18 cellular contexts compared by ENCODE assay signal in the genomic region with DNA sequence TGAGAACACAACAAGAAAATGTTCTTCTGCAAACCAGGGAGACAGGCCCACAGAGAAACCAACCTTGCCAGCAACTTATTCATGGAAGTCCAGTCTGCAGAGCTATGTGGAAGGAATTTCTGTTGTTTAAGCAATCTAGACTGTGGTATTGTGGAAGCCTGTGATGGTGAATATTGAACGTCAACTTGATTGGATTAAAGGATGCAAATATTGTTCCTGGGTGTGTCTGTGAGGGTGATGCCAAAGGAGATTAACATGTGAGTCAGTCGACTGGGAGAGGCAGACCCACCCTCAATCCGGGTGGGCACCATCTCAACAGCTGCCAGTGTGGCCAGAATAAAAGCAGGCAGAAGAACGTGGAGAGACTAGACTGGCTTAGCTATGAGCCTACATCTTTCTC.
DNase-seq lines count a peak whose midpoint lies in the region; ATAC-seq and TF ChIP-seq lines count a peak whose summit lies in the region.
"Had no signal": no experiment of that assay in that cellular context is flagged by ENCODE, and none has a peak within 500 bp of the region (broad histone marks: within the 10 kb centered on the region; RNA-seq: fewer than 3 reads in every experiment).

No MANE protein-coding gene starts in this region.

- TF ChIP-seq CTCF in AG10803 (conservative IDR thresholded peaks at IDR 0.05; ENCODE audit: low read length) (no peak), retinal pigment epithelial cell (conservative IDR thresholded peaks at IDR 0.05; ENCODE audit: low read depth, low read length) (no peak), OCI-LY7 (conservative IDR thresholded peaks at IDR 0.05; ENCODE audit: low read length) (no peak)

- no peaks in the 10 kb centered on the region for H3K9me2 ChIP-seq in OCI-LY7 (ENCODE audit: insufficient read depth, low read length)

- intact Hi-C loops in OCI-LY7 (cut with micrococcal nuclease; ENCODE audit: unreplicated experiment) = no loop called here

- H3K4me2 ChIP-seq in OCI-LY7 (ENCODE audit: low read length) = no peak overlapping the region

- no peaks in the 10 kb centered on the region for H4K20me1 ChIP-seq in OCI-LY7 (ENCODE audit: insufficient read depth, low read length)

- BruUV-seq in OCI-LY7 (replicated peaks; lab: Mats Ljungman, UMichigan) = no TSS peak

- no peak overlapping the region for H3K27ac ChIP-seq in OCI-LY7 (ENCODE audit: low read depth, low read length, poor library complexity, severe bottlenecking)
- H3K27ac ChIP-seq: HL-60 had no signal

- H3K4me1 ChIP-seq in OCI-LY7 (ENCODE audit: insufficient read depth, low read length, poor library complexity, severe bottlenecking) = no peaks in the 10 kb centered on the region
- H3K4me1 ChIP-seq: HAP-1 had no signal

- no peaks in the 10 kb centered on the region for H3K79me2 ChIP-seq in OCI-LY7 (ENCODE audit: insufficient read depth, low read depth, low read length)

- ATAC-seq in HG03520 (IDR thresholded peaks at IDR 0.05; ENCODE audit: unreplicated experiment) (no peak), GM18868 (IDR thresholded peaks at IDR 0.05; ENCODE audit: unreplicated experiment) (no peak)

- no peak overlapping the region for H2AFZ ChIP-seq in OCI-LY7 (ENCODE audit: low read length)

- POLR2A ChIA-PET in OCI-LY7 (lab: Charles Lee) = no interaction called here

- H3K36me3 ChIP-seq in OCI-LY7 (ENCODE audit: insufficient read depth, low read length) = no peaks in the 10 kb centered on the region
- H3K36me3 ChIP-seq: HAP-1 had no signal

- DNase-seq in AG10803 (ENCODE audit: low read depth) = peak; percentile 6
- DNase-seq in LoVo (ENCODE audit: low spot score) = peak; percentile 8
- DNase-seq in fibroblast of peridontal ligament (ENCODE audit: extremely low read depth) = peak; percentile 31
- peak; percentile 83 for DNase-seq in retinal pigment epithelial cell (ENCODE audit: low read depth)
- DNase-seq in OCI-LY7 (ENCODE audit: low spot score) = no peak
- DNase-seq: 8988T; ACHN; C1 segment of cervical spinal cord; Calu3; CD4-positive, alpha-beta T cell; DMS79 treated with DMSO at 0.1 percent for 48 hours; EL; GOT3; HFFc6 had no signal

- no peak overlapping the region for H3K4me3 ChIP-seq in AG10803 (ENCODE audit: low read length)
- H3K4me3 ChIP-seq in retinal pigment epithelial cell (ENCODE audit: low read length) = no peak overlapping the region
- H3K4me3 ChIP-seq in OCI-LY7 (ENCODE audit: low read depth, low read length, poor library complexity, severe bottlenecking) = no peak overlapping the region
- H3K4me3 ChIP-seq: HAP-1 had no signal

- CTCF ChIA-PET in OCI-LY7 (lab: Charles Lee; ENCODE audit: unreplicated experiment) = no interaction called here

- no peaks in the 10 kb centered on the region for H3K9me3 ChIP-seq in OCI-LY7 (ENCODE audit: low read length)
- H3K9me3 ChIP-seq: HAP-1 had no signal
